In the genomic region with DNA sequence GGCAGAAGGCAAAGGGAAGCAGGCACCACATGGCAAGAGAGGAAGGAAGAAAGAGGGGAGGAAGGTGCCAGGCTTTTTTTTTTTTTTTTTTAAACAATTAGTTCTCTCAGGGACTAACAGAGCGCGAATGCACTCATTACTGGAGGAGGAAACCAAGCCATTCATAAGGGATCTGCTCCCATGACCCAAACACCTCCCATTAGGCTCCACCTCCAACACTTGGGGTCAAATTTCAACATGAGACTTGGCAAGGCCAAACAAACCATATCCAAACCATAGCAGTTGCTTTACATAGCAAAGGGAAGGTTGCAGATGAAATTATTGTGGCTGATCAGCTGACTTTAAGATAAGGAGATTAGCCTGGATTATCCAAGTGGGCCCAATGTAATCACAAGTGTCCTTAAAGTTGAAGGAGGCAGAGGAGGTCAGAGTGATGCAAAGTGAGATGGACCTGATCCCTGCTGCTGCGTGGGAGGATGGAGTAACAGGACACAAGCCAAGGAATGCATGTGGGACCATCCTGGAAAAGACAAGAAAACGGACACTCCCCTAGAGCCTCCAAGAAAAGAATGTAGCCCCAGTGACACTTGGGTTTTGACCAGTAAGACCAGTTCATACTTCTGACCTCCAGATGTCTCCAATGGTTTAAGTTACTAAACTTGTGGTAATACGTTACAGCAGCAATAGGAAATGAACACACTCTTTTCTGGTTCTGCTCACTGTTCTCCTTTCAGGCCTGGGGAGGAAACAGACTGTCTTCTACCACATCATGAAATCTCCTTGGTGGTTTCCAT, we compare ENCODE assay signal across 13 cellular contexts.
DNase-seq lines count a peak whose midpoint lies in the region; ATAC-seq, FAIRE-seq and TF ChIP-seq lines count a peak whose summit lies in the region.
"Had no signal": no experiment of that assay in that cellular context is flagged by ENCODE, and none has a peak within 500 bp of the region (broad histone marks: within the 10 kb centered on the region; RNA-seq: fewer than 3 reads in every experiment).

No MANE protein-coding gene starts in this region.

- TF ChIP-seq CTCF in pancreas (IDR thresholded peaks at IDR 0.05) = no peak

- H3K27me3 ChIP-seq in pancreas = no peaks in the 10 kb centered on the region
- H3K27me3 ChIP-seq: esophagus muscularis mucosa had no signal

- no peak overlapping the region for H3K4me3 ChIP-seq in pancreas
- H3K4me3 ChIP-seq: esophagus muscularis mucosa, HAP-1, SK-N-MC had no signal

- intact Hi-C loops in pancreas (cut with DNase I) = no loop called here

- peak in 3 of 4 donors; percentile 21 to 78 (median 72) for ATAC-seq in pancreas
- ATAC-seq in GM21390 (IDR thresholded peaks at IDR 0.05; ENCODE audit: unreplicated experiment) = no peak

- H3K9me3 ChIP-seq in pancreas = no peaks in the 10 kb centered on the region
- H3K9me3 ChIP-seq: esophagus muscularis mucosa had no signal

- 87 to 90% methylated on average over 5 of the region's 5 CpGs for WGBS in pancreas, 2 donors

- FAIRE-seq in H54 (lab: Jason Lieb, UNC) (peak; percentile 71), pancreas (lab: Jason Lieb, UNC) (no peak)

- no peak for DNase-seq in H54 (ENCODE audit: insufficient read length, low spot score)
- DNase-seq in NCI-H2171 (lab: John Stamatoyannopoulos, UW) = peak; percentile 16
- DNase-seq in erythroblast (lab: John Stamatoyannopoulos, UW) = peak; percentile 18 to 30
- no peak for DNase-seq in pancreas
- no peak for DNase-seq in HuH-7.5 (ENCODE audit: low spot score)
- DNase-seq in activated CD8-positive, alpha-beta memory T cell treated with anti-CD3 and anti-CD28 coated beads, Interleukin-2, amount 50 U/mL, for 48 hours = no peak
- DNase-seq: amniotic stem cell, DMS79 treated with DMSO at 0.1 percent for 48 hours, retina had no signal

- no peaks in the 10 kb centered on the region for H3K36me3 ChIP-seq in pancreas
- H3K36me3 ChIP-seq: HAP-1 had no signal

- TF ChIP-seq POLR2A in H54 (IDR thresholded peaks at IDR 0.05; ENCODE audit: low read depth, low read length) (no peak), erythroblast (IDR thresholded peaks at IDR 0.05; ENCODE audit: low read length) (no peak)

- H3K4me1 ChIP-seq in pancreas = peaks cover 0 to 10% (median 0%) of the 10 kb centered on the region in 3 donors
- H3K4me1 ChIP-seq: HAP-1 had no signal

- H3K27ac ChIP-seq in pancreas = no peak overlapping the region
- H3K27ac ChIP-seq: esophagus muscularis mucosa, SK-N-MC had no signal

Comparison
In these comparisons a context has a peak if more than half of its experiments do, and no peak if none do; other contexts are left out.
1. DNase-seq: peak in NCI-H2171 (single experiment) and erythroblast (2 of 2); none in H54 (single experiment), pancreas (0 of 6), HuH-7.5 (single experiment) and activated CD8-positive, alpha-beta memory T cell treated with anti-CD3 and anti-CD28 coated beads, Interleukin-2, amount 50 U/mL, for 48 hours (single experiment).